33 cellular contexts compared by ENCODE assay signal in genomic region chr10:44064317-44064716, GRCh38.
"Had no signal": no experiment of that assay in that cellular context is flagged by ENCODE, and none has a peak within 500 bp of the region (broad histone marks: within the 10 kb centered on the region; RNA-seq: fewer than 3 reads in every experiment).

No MANE protein-coding gene starts in this region.

- H3K36me3 ChIP-seq: brain microvascular endothelial cell, gastroesophageal sphincter, WERI-Rb-1 had no signal

- H3K27me3 ChIP-seq: brain microvascular endothelial cell, foreskin keratinocyte, gastroesophageal sphincter had no signal

- H3K4me1 Mint-ChIP-seq: activated B cell treated with CpG ODN at 0.5 μM for 24 hours; activated CD4-positive, alpha-beta T cell treated with anti-CD3 and anti-CD28 coated beads, Interleukin-2, amount 10 ng/mL, durations not matched to agents 7 days and 5 days; activated T-helper 17 cell treated with anti-CD3 and anti-CD28 coated beads, Interleukin-2, amount 50 U/mL, for 72 hours; central memory CD8-positive, alpha-beta T cell; T-helper 17 cell had no signal

- H3K27me3 Mint-ChIP-seq: activated B cell treated with CpG ODN at 0.5 μM for 24 hours; activated CD4-positive, alpha-beta T cell treated with anti-CD3 and anti-CD28 coated beads, Interleukin-2, amount 10 ng/mL, durations not matched to agents 7 days and 5 days; activated CD8-positive, alpha-beta T cell treated with anti-CD3 and anti-CD28 coated beads for 36 hours; dendritic cell treated with granulocyte-macrophage colony-stimulating factor and Interleukin-4, amounts not matched to agents 40 ng/mL and 50 ng/mL, for 4 days had no signal

- DNase-seq: activated B cell treated with CpG ODN at 0.5 μM for 24 hours; activated CD4-positive, alpha-beta T cell treated with anti-CD3 and anti-CD28 coated beads for 1 hour; activated CD4-positive, alpha-beta T cell treated with anti-CD3 and anti-CD28 coated beads for 4 hours; activated CD4-positive, alpha-beta T cell treated with anti-CD3 and anti-CD28 coated beads, Interleukin-2, amount 10 ng/mL, durations not matched to agents 7 days and 5 days; activated CD4-positive, alpha-beta T cell treated with anti-CD3 and anti-CD28 coated beads, Interleukin-2, amount 50 U/mL, for 4 hours; activated CD8-positive, alpha-beta memory T cell treated with anti-CD3 and anti-CD28 coated beads for 24 hours; activated CD8-positive, alpha-beta T cell treated with anti-CD3 and anti-CD28 coated beads for 36 hours; activated effector memory CD4-positive, alpha-beta T cell treated with Interleukin-2 at 50 U/mL for 16 hours; activated gamma-delta T cell treated with Interleukin-2 at 50 U/mL for 16 hours; activated naive CD4-positive, alpha-beta T cell treated with anti-CD3 and anti-CD28 coated beads, Interleukin-2, amount 50 U/mL, for 16 hours; activated naive CD4-positive, alpha-beta T cell treated with Interleukin-2 at 50 U/mL for 16 hours; activated T-cell treated with anti-CD3 and anti-CD28 coated beads, Interleukin-2, amount 50 U/mL, for 4 hours; amniotic stem cell; anterior cingulate cortex; brain microvascular endothelial cell; dorsolateral prefrontal cortex; effector memory CD4-positive, alpha-beta T cell; endodermal cell; foreskin keratinocyte; T-helper 1 cell; T-helper 17 cell; T1000; WERI-Rb-1 had no signal

- H3K36me3 Mint-ChIP-seq: activated naive CD8-positive, alpha-beta T cell had no signal

- FAIRE-seq: astrocyte, bronchial epithelial cell had no signal

- ATAC-seq: activated CD8-positive, alpha-beta T cell treated with anti-CD3 and anti-CD28 coated beads for 36 hours; activated T-helper 17 cell treated with anti-CD3 and anti-CD28 coated beads, Interleukin-2, amount 50 U/mL, for 72 hours; esophagus mucosa; foreskin keratinocyte; gastroesophageal sphincter; T-helper 17 cell had no signal

- H3K4me3 ChIP-seq: coronary artery, dorsolateral prefrontal cortex, gastroesophageal sphincter had no signal

- H3K4me1 ChIP-seq: foreskin keratinocyte had no signal

- H3K9me3 Mint-ChIP-seq: activated B cell treated with CpG ODN at 0.5 μM for 24 hours; activated CD4-positive, alpha-beta T cell treated with anti-CD3 and anti-CD28 coated beads, Interleukin-2, amount 10 ng/mL, durations not matched to agents 7 days and 5 days; activated CD8-positive, alpha-beta T cell treated with anti-CD3 and anti-CD28 coated beads for 36 hours; activated T-cell treated with anti-CD3 and anti-CD28 coated beads, Interleukin-2, amount 50 U/mL, for 4 hours; activated T-helper 17 cell treated with anti-CD3 and anti-CD28 coated beads, Interleukin-2, amount 50 U/mL, for 72 hours; central memory CD8-positive, alpha-beta T cell; dendritic cell treated with granulocyte-macrophage colony-stimulating factor and Interleukin-4, amounts not matched to agents 40 ng/mL and 50 ng/mL, for 4 days; endodermal cell; T-helper 2 cell treated with Interferon-gamma antibody and Interleukin-4, amounts not matched to agents 5 μg/mL and 100 μg/mL, for 36 hours had no signal

- H3K27ac Mint-ChIP-seq: activated B cell treated with CpG ODN at 0.5 μM for 24 hours; activated CD4-positive, alpha-beta T cell treated with anti-CD3 and anti-CD28 coated beads, Interleukin-2, amount 10 ng/mL, durations not matched to agents 7 days and 5 days; activated CD8-positive, alpha-beta T cell treated with anti-CD3 and anti-CD28 coated beads for 36 hours; activated naive CD8-positive, alpha-beta T cell; activated T-helper 17 cell treated with anti-CD3 and anti-CD28 coated beads, Interleukin-2, amount 50 U/mL, for 72 hours; dendritic cell treated with granulocyte-macrophage colony-stimulating factor and Interleukin-4, amounts not matched to agents 40 ng/mL and 50 ng/mL, for 4 days; endodermal cell; T-helper 17 cell; T-helper 2 cell treated with Interferon-gamma antibody and Interleukin-4, amounts not matched to agents 5 μg/mL and 100 μg/mL, for 36 hours had no signal

- H3K4me3 Mint-ChIP-seq: activated B cell treated with CpG ODN at 0.5 μM for 24 hours; activated CD4-positive, alpha-beta T cell treated with anti-CD3 and anti-CD28 coated beads, Interleukin-2, amount 10 ng/mL, durations not matched to agents 7 days and 5 days; activated CD8-positive, alpha-beta T cell treated with anti-CD3 and anti-CD28 coated beads for 36 hours; activated naive CD8-positive, alpha-beta T cell; activated T-cell treated with anti-CD3 and anti-CD28 coated beads, Interleukin-2, amount 50 U/mL, for 4 hours; activated T-helper 17 cell treated with anti-CD3 and anti-CD28 coated beads, Interleukin-2, amount 50 U/mL, for 72 hours; central memory CD8-positive, alpha-beta T cell; dendritic cell treated with granulocyte-macrophage colony-stimulating factor and Interleukin-4, amounts not matched to agents 40 ng/mL and 50 ng/mL, for 4 days; endodermal cell; T-helper 17 cell; T-helper 2 cell treated with Interferon-gamma antibody and Interleukin-4, amounts not matched to agents 5 μg/mL and 100 μg/mL, for 36 hours had no signal

- H3K9me3 ChIP-seq: gastroesophageal sphincter had no signal

- H3K27ac ChIP-seq: brain microvascular endothelial cell, dorsolateral prefrontal cortex, foreskin keratinocyte, WERI-Rb-1 had no signal
